ENCODE assay signal across 24 cellular contexts in genomic region chr5:50406874-50407273, GRCh38. TPM values are rescaled to one million over a fixed set of nuclear protein-coding genes. Genes with fewer than 3 reads are reported as not detected.
DNase-seq lines count a peak whose midpoint lies in the region; ATAC-seq, FAIRE-seq and TF ChIP-seq lines count a peak whose summit lies in the region.
"Had no signal": no experiment of that assay in that cellular context is flagged by ENCODE, and none has a peak within 500 bp of the region (broad histone marks: within the 10 kb centered on the region; RNA-seq: fewer than 3 reads in every experiment).

No MANE protein-coding gene starts in this region.

- in situ Hi-C loops in IMR-90 (cut with MboI; ENCODE audit: low sequenced_read_pairs): no loop called here

- H3K9ac ChIP-seq in IMR-90 (ENCODE audit: low read depth, low read length): no peak overlapping the region

- no peaks in the 10 kb centered on the region for H3K9me1 ChIP-seq in IMR-90 (ENCODE audit: insufficient read depth, low read length)

- no peak overlapping the region for H2AK9ac ChIP-seq in IMR-90 (replicated peaks; ENCODE audit: low read depth, low read length, poor library complexity)

- WGBS in IMR-90 (ENCODE audit: extremely low coverage in 2 of 2, insufficient read length in 1 of 2), 2 experiments: no CpG with 5 or more reads among the region's 1 CpG
- 78 to 90% (median 83%) methylated on average over 1 of the region's 1 CpG for WGBS in small intestine, 3 donors

- H2AK5ac ChIP-seq in IMR-90 (ENCODE audit: low read depth, low read length): no peak overlapping the region

- no peaks in the 10 kb centered on the region for H3K27me3 Mint-ChIP-seq in naive thymus-derived CD4-positive, alpha-beta T cell

- no peak overlapping the region for H2BK5ac ChIP-seq in IMR-90 (ENCODE audit: low read depth, low read length, poor library complexity, severe bottlenecking)

- H3K4me1 ChIP-seq in IMR-90 (ENCODE audit: control insufficient read depth, insufficient read depth, low read length) (no peaks in the 10 kb centered on the region), small intestine (ENCODE audit: control insufficient read depth in 2 of 2, insufficient read depth in 1 of 2, low read depth in 1 of 2, low read length in 1 of 2) (no peaks in the 10 kb centered on the region)
- H3K4me1 ChIP-seq in naive thymus-derived CD4-positive, alpha-beta T cell (ENCODE audit: control insufficient read depth in 2 of 2, insufficient read depth in 2 of 2, low read length in 2 of 2): peaks cover 7 to 19% of the 10 kb centered on the region in 2 donors
- H3K4me1 ChIP-seq: Caco-2, gastrocnemius medialis, prostate gland had no signal

- no peak overlapping the region for H2AFZ ChIP-seq in IMR-90 (replicated peaks; ENCODE audit: low read length, poor library complexity)

- no peak overlapping the region for H4K5ac ChIP-seq in IMR-90 (ENCODE audit: low read depth, low read length)

- FAIRE-seq in small intestine (lab: Jason Lieb, UNC): no peak
- FAIRE-seq: kidney had no signal

- dilution Hi-C loops in IMR-90 (cut with HindIII; ENCODE audit: low sequenced_read_pairs, unreplicated experiment): no loop called here

- no peak for TF ChIP-seq CTCF in IMR-90 (conservative IDR thresholded peaks at IDR 0.05; ENCODE audit: low read depth, low read length)
- no peak for TF ChIP-seq CTCF in epithelial cell of esophagus (IDR thresholded peaks at IDR 0.05; ENCODE audit: insufficient read depth, low read depth, low read length, missing control alignments)
- no peak for TF ChIP-seq CTCF in omental fat pad (IDR thresholded peaks at IDR 0.05)

- POLR2A ChIA-PET in IMR-90 (lab: Charles Lee; ENCODE audit: unreplicated experiment): no interaction called here
- POLR2A ChIA-PET in naive thymus-derived CD4-positive, alpha-beta T cell (lab: Charles Lee): interaction anchor here (1.5 kb wide), 1 partner anchor 34 kb away, joined by 5 read pairs; the partner anchor contains the start of gene EMB

- no peak overlapping the region for H4K8ac ChIP-seq in IMR-90 (ENCODE audit: low read depth in 2 of 2, low read length in 2 of 2)

- BruUV-seq in IMR-90 (replicated peaks; lab: Mats Ljungman, UMichigan): no TSS peak

- H3K27ac ChIP-seq in IMR-90 (ENCODE audit: insufficient read depth, low read length) (no peak overlapping the region), small intestine (ENCODE audit: low read depth in 1 of 2, low read length in 1 of 2) (no peak overlapping the region)
- H3K27ac ChIP-seq in naive thymus-derived CD4-positive, alpha-beta T cell (ENCODE audit: low read depth, low read length): no peak overlapping the region
- H3K27ac ChIP-seq: dorsolateral prefrontal cortex, gastrocnemius medialis, prostate gland had no signal

- peak overlapping the region in 1 of 9 donors; percentile 32 for H3K27ac Mint-ChIP-seq in naive thymus-derived CD4-positive, alpha-beta T cell
- H3K27ac Mint-ChIP-seq: activated naive CD4-positive, alpha-beta T cell treated with anti-CD3 and anti-CD28 coated beads for 36 hours; HFFc6; mesothelial cell of epicardium had no signal

- no peak overlapping the region for H3K4ac ChIP-seq in IMR-90 (ENCODE audit: low read depth, low read length)

- H2BK120ac ChIP-seq in IMR-90 (ENCODE audit: low read depth, low read length): no peak overlapping the region

- H3K79me1 ChIP-seq in IMR-90 (ENCODE audit: low read depth in 1 of 2, low read length in 2 of 2): no peaks in the 10 kb centered on the region

- H3K36me3 Mint-ChIP-seq in naive thymus-derived CD4-positive, alpha-beta T cell: peaks cover 8 to 55% (median 42%) of the 10 kb centered on the region in 5 donors
- H3K36me3 Mint-ChIP-seq: mesothelial cell of epicardium had no signal

- no peak overlapping the region for H2BK15ac ChIP-seq in IMR-90 (ENCODE audit: low read depth, low read length)

- no peak overlapping the region for H3K18ac ChIP-seq in IMR-90 (ENCODE audit: low read depth, low read length)

- no peak overlapping the region for H3K14ac ChIP-seq in IMR-90 (replicated peaks; ENCODE audit: low read depth, low read length)

- DNase-seq in DMS53 treated with DMSO at 0.1 percent for 48 hours (lab: John Stamatoyannopoulos, UW; ENCODE audit: unreplicated experiment): peak; percentile 21
- peak; percentile 11 for DNase-seq in IMR-90
- DNase-seq in epithelial cell of esophagus (ENCODE audit: low read depth): peak; percentile 87
- DNase-seq in omental fat pad (ENCODE audit: low spot score): no peak
- no peak for DNase-seq in NCI-H1417 treated with DMSO at 0.1 percent for 48 hours (lab: John Stamatoyannopoulos, UW)
- DNase-seq in small intestine: no peak
- no peak for DNase-seq in naive thymus-derived CD4-positive, alpha-beta T cell
- DNase-seq: activated naive CD4-positive, alpha-beta T cell treated with anti-CD3 and anti-CD28 coated beads for 36 hours; activated T-cell treated with anti-CD3 and anti-CD28 coated beads, Interleukin-2, amount 50 U/mL, for 4 hours; anterior cingulate cortex; Caco-2; central memory CD4-positive, alpha-beta T cell; dorsolateral prefrontal cortex; gastrocnemius medialis; HFFc6; kidney; NCI-H1694; stimulated activated CD4-positive, alpha-beta T cell treated with anti-CD3 and anti-CD28 coated beads, Interleukin-2, amount 100 ng/mL, for 48 hours; stimulated activated naive CD4-positive, alpha-beta T cell treated with Interleukin-2 at 50 U/mL for 16 hours; T1000 had no signal

- ATAC-seq in IMR-90 (ENCODE audit: low read depth): no peak
- ATAC-seq in omental fat pad (ENCODE audit: low FRiP score): peak; percentile 77
- no peak for ATAC-seq in naive thymus-derived CD4-positive, alpha-beta T cell
- ATAC-seq: activated T-cell treated with anti-CD3 and anti-CD28 coated beads, Interleukin-2, amount 50 U/mL, for 4 hours; gastrocnemius medialis had no signal

- CTCF ChIA-PET in IMR-90 (lab: Yijun Ruan, JAX): no interaction called here
- CTCF ChIA-PET in naive thymus-derived CD4-positive, alpha-beta T cell (lab: Charles Lee): interaction anchor here (0.5 kb wide), 1 partner anchor 54 kb away, joined by 3 read pairs; no protein-coding TSS in a partner anchor

- H3K23ac ChIP-seq in IMR-90 (ENCODE audit: low read depth, low read length): no peak overlapping the region

- no peak overlapping the region for H3K56ac ChIP-seq in IMR-90 (ENCODE audit: extremely low read depth, insufficient read depth, low read length)

- TF ChIP-seq POLR2A in IMR-90 (IDR thresholded peaks at IDR 0.05; ENCODE audit: low read depth, low read length): no peak

- no peak overlapping the region for H3K4me2 ChIP-seq in IMR-90 (ENCODE audit: low read depth, low read length)
- H3K4me2 ChIP-seq: smooth muscle cell had no signal

- no peak overlapping the region for H3K4me3 Mint-ChIP-seq in naive thymus-derived CD4-positive, alpha-beta T cell
- H3K4me3 Mint-ChIP-seq: activated naive CD4-positive, alpha-beta T cell treated with anti-CD3 and anti-CD28 coated beads for 36 hours; activated T-cell treated with anti-CD3 and anti-CD28 coated beads, Interleukin-2, amount 50 U/mL, for 4 hours; HFFc6; mesothelial cell of epicardium; neural crest cell had no signal

- H3K36me3 ChIP-seq in IMR-90 (ENCODE audit: control insufficient read depth, insufficient read depth, low read length) (no peaks in the 10 kb centered on the region), small intestine (ENCODE audit: control insufficient read depth in 2 of 2, insufficient read depth in 2 of 2, low read length in 2 of 2) (no peaks in the 10 kb centered on the region)
- peaks cover 2 to 6% (median 4%) of the 10 kb centered on the region in 3 experiments for H3K36me3 ChIP-seq in naive thymus-derived CD4-positive, alpha-beta T cell (ENCODE audit: control insufficient read depth in 2 of 3, insufficient read depth in 3 of 3, low read length in 3 of 3)
- H3K36me3 ChIP-seq: gastrocnemius medialis, prostate gland had no signal

- H3K4me3 ChIP-seq in IMR-90 (ENCODE audit: insufficient read depth, low read depth, low read length) (no peak overlapping the region), epithelial cell of esophagus (ENCODE audit: low read length) (no peak overlapping the region), small intestine (ENCODE audit: low read depth in 1 of 2, low read length in 2 of 2) (no peak overlapping the region)
- no peak overlapping the region for H3K4me3 ChIP-seq in naive thymus-derived CD4-positive, alpha-beta T cell (ENCODE audit: low read length)
- H3K4me3 ChIP-seq: dorsolateral prefrontal cortex, gastrocnemius medialis, prostate gland, smooth muscle cell had no signal

- TF ChIP-seq RAD21 in IMR-90 (IDR thresholded peaks at IDR 0.05; ENCODE audit: low read length): no peak

- peaks cover 19 to 75% (median 60%) of the 10 kb centered on the region in 7 donors for H3K4me1 Mint-ChIP-seq in naive thymus-derived CD4-positive, alpha-beta T cell
- H3K4me1 Mint-ChIP-seq: mesothelial cell of epicardium, neural crest cell had no signal

- H4K20me1 ChIP-seq in IMR-90 (ENCODE audit: insufficient read depth, low read length): no peaks in the 10 kb centered on the region

- H3K9me3 Mint-ChIP-seq in naive thymus-derived CD4-positive, alpha-beta T cell: peaks cover 0 to 4% (median 0%) of the 10 kb centered on the region in 11 donors
- H3K9me3 Mint-ChIP-seq: activated naive CD4-positive, alpha-beta T cell treated with anti-CD3 and anti-CD28 coated beads for 36 hours; activated T-cell treated with anti-CD3 and anti-CD28 coated beads, Interleukin-2, amount 50 U/mL, for 4 hours; HFFc6; mesothelial cell of epicardium; neural crest cell had no signal

- no peak overlapping the region for H4K91ac ChIP-seq in IMR-90 (ENCODE audit: insufficient read depth, low read depth, low read length)

- H2BK20ac ChIP-seq in IMR-90 (ENCODE audit: low read depth, low read length): no peak overlapping the region

- no peaks in the 10 kb centered on the region for H3K27me3 ChIP-seq in IMR-90 (ENCODE audit: control insufficient read depth, insufficient read depth, low read length)
- H3K27me3 ChIP-seq in small intestine (ENCODE audit: control insufficient read depth in 2 of 2, insufficient read depth in 2 of 2, low read length in 2 of 2): no peaks in the 10 kb centered on the region
- H3K27me3 ChIP-seq in naive thymus-derived CD4-positive, alpha-beta T cell (ENCODE audit: control insufficient read depth in 2 of 2, insufficient read depth in 2 of 2, low read length in 2 of 2): no peaks in the 10 kb centered on the region
- H3K27me3 ChIP-seq: dorsolateral prefrontal cortex, gastrocnemius medialis had no signal

- intact Hi-C loops in IMR-90 (cut with micrococcal nuclease): no loop called here
- intact Hi-C loops in naive thymus-derived CD4-positive, alpha-beta T cell (cut with micrococcal nuclease): loop anchor here in 1 of 2 donors (5.0 kb wide), 1 partner anchor 35 kb away; the partner anchor contains the start of gene EMB

- H3K9me3 ChIP-seq in IMR-90 (ENCODE audit: control insufficient read depth, insufficient read depth, low read length) (no peaks in the 10 kb centered on the region), small intestine (ENCODE audit: control insufficient read depth, low read depth) (no peaks in the 10 kb centered on the region)
- H3K9me3 ChIP-seq in naive thymus-derived CD4-positive, alpha-beta T cell (ENCODE audit: control insufficient read depth in 2 of 3, low read length in 3 of 3): no peaks in the 10 kb centered on the region
- H3K9me3 ChIP-seq: Caco-2, gastrocnemius medialis, prostate gland had no signal

RNA-seq across cellular contexts. Expression of gene EMB, which starts 34.2 kb away (rescaled TPM):
- total RNA-seq in IMR-90 (2012; rRNA removed) (1.4 and 4.4 TPM in 2 replicates), omental fat pad (10 to 100 TPM; 40.2 to 66.1 (median 46.1) TPM)
- polyA plus RNA-seq in IMR-90 (2012; rRNA removed) (1.0 and 1.2 TPM in 2 replicates), small intestine (10 to 100 TPM; 19.1 to 60.8 (median 25.4) TPM)
- 0.09 and 0.25 TPM in 2 replicates for polyA plus RNA-seq in IMR-90 (2012; cell fraction: cytosol; rRNA removed)
- polyA plus RNA-seq in IMR-90 (2012; cell fraction: nucleus; rRNA removed; ENCODE audit: low replicate concordance): 0.12 and 0.95 TPM in 2 replicates
- 100 to 1,000 TPM; 124 to 169 (median 159) TPM for total RNA-seq in naive thymus-derived CD4-positive, alpha-beta T cell
- polyA plus RNA-seq in naive thymus-derived CD4-positive, alpha-beta T cell: 100 to 1,000 TPM; 105 to 204 TPM
- total RNA-seq: HFFc6 had no signal

Comparison
In these comparisons a context has a peak if more than half of its experiments do, and no peak if none do; other contexts are left out.
1. DNase-seq: peak in DMS53 treated with DMSO at 0.1 percent for 48 hours (single experiment), IMR-90 (single experiment) and epithelial cell of esophagus (single experiment); none in omental fat pad (single experiment), NCI-H1417 treated with DMSO at 0.1 percent for 48 hours (single experiment), small intestine (single experiment) and naive thymus-derived CD4-positive, alpha-beta T cell (0 of 9).